Comparison of ENCODE assay signal across 24 cellular contexts in the genomic region with DNA sequence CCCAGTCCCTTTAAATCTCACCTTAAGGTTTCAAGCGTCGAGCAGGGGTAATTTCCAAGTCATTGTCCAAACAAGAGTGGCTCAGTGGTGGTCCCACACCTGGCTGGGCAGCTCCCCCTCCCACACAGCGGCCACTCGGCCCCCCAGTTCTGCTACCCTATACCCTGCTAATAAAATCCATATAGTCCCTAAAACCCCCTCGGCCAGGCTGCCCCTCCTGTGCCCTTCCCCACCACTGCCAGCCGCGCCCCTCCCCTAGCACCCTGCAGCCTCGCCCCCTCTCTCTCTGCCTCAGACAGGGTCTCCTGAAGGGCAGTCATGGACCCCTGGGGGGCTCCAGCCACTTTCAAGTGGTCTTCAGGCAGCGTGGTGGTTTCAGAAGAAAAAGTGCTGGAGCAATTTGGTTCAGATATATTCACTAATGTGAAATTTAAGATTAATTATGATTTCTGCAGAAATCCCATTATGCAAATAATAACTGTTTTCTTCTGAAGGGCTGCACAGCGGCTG.
"Had no signal": no experiment of that assay in that cellular context is flagged by ENCODE, and none has a peak within 500 bp of the region (broad histone marks: within the 10 kb centered on the region; RNA-seq: fewer than 3 reads in every experiment).

No MANE protein-coding gene starts in this region.

- H3K4me3 ChIP-seq: body of pancreas, colonic mucosa, esophagus squamous epithelium, gastroesophageal sphincter had no signal

- H3K9me3 Mint-ChIP-seq: activated CD4-positive, alpha-beta memory T cell treated with anti-CD3 and anti-CD28 coated beads, Interleukin-2, amount 10 ng/mL, durations not matched to agents 7 days and 5 days; activated naive CD4-positive, alpha-beta T cell treated with anti-CD3 and anti-CD28 coated beads, Interleukin-2, amount 50 U/mL, for 72 hours; activated naive CD8-positive, alpha-beta T cell treated with anti-CD3 and anti-CD28 coated beads, Interleukin-2, amount 10 ng/mL, durations not matched to agents 7 days and 5 days; activated T-cell treated with anti-CD3 and anti-CD28 coated beads, Interleukin-2, amount 50 U/mL, for 24 hours; activated T-cell treated with anti-CD3 and anti-CD28 coated beads, Interleukin-2, amount 50 U/mL, for 72 hours had no signal

- H3K27me3 ChIP-seq: body of pancreas, colonic mucosa had no signal

- H3K27ac Mint-ChIP-seq: activated CD4-positive, alpha-beta memory T cell treated with anti-CD3 and anti-CD28 coated beads, Interleukin-2, amount 10 ng/mL, durations not matched to agents 7 days and 5 days; activated CD4-positive, alpha-beta T cell treated with anti-CD3 and anti-CD28 coated beads, Interleukin-2, amount 10 ng/mL, durations not matched to agents 7 days and 5 days; activated naive CD4-positive, alpha-beta T cell treated with anti-CD3 and anti-CD28 coated beads, Interleukin-2, amount 10 ng/mL, durations not matched to agents 7 days and 5 days; activated naive CD4-positive, alpha-beta T cell treated with anti-CD3 and anti-CD28 coated beads, Interleukin-2, amount 50 U/mL, for 72 hours; activated naive CD8-positive, alpha-beta T cell treated with anti-CD3 and anti-CD28 coated beads, Interleukin-2, amount 10 ng/mL, durations not matched to agents 7 days and 5 days; activated T-cell treated with anti-CD3 and anti-CD28 coated beads, Interleukin-2, amount 50 U/mL, for 24 hours; activated T-cell treated with anti-CD3 and anti-CD28 coated beads, Interleukin-2, amount 50 U/mL, for 72 hours had no signal

- H3K27me3 Mint-ChIP-seq: activated CD4-positive, alpha-beta memory T cell treated with anti-CD3 and anti-CD28 coated beads, Interleukin-2, amount 10 ng/mL, durations not matched to agents 7 days and 5 days; activated CD4-positive, alpha-beta T cell treated with anti-CD3 and anti-CD28 coated beads, Interleukin-2, amount 10 ng/mL, durations not matched to agents 7 days and 5 days; activated naive CD4-positive, alpha-beta T cell treated with anti-CD3 and anti-CD28 coated beads, Interleukin-2, amount 10 ng/mL, durations not matched to agents 7 days and 5 days; activated naive CD8-positive, alpha-beta T cell treated with anti-CD3 and anti-CD28 coated beads, Interleukin-2, amount 10 ng/mL, durations not matched to agents 7 days and 5 days; activated T-cell treated with anti-CD3 and anti-CD28 coated beads, Interleukin-2, amount 50 U/mL, for 24 hours had no signal

- H3K9me3 ChIP-seq: body of pancreas, colonic mucosa, esophagus squamous epithelium, gastroesophageal sphincter had no signal

- H3K36me3 Mint-ChIP-seq: activated naive CD4-positive, alpha-beta T cell treated with anti-CD3 and anti-CD28 coated beads, Interleukin-2, amount 50 U/mL, for 72 hours; activated naive CD8-positive, alpha-beta T cell treated with anti-CD3 and anti-CD28 coated beads, Interleukin-2, amount 10 ng/mL, durations not matched to agents 7 days and 5 days had no signal

- H3K4me3 Mint-ChIP-seq: activated CD4-positive, alpha-beta memory T cell treated with anti-CD3 and anti-CD28 coated beads, Interleukin-2, amount 10 ng/mL, durations not matched to agents 7 days and 5 days; activated CD4-positive, alpha-beta T cell treated with anti-CD3 and anti-CD28 coated beads, Interleukin-2, amount 10 ng/mL, durations not matched to agents 7 days and 5 days; activated naive CD4-positive, alpha-beta T cell treated with anti-CD3 and anti-CD28 coated beads, Interleukin-2, amount 10 ng/mL, durations not matched to agents 7 days and 5 days; activated naive CD8-positive, alpha-beta T cell treated with anti-CD3 and anti-CD28 coated beads, Interleukin-2, amount 10 ng/mL, durations not matched to agents 7 days and 5 days; activated T-cell treated with anti-CD3 and anti-CD28 coated beads, Interleukin-2, amount 50 U/mL, for 24 hours; activated T-cell treated with anti-CD3 and anti-CD28 coated beads, Interleukin-2, amount 50 U/mL, for 72 hours had no signal

- H3K27ac ChIP-seq: body of pancreas, colonic mucosa, epithelial cell of prostate, esophagus squamous epithelium, gastroesophageal sphincter had no signal

- H3K36me3 ChIP-seq: colonic mucosa, esophagus squamous epithelium, gastroesophageal sphincter had no signal

- ATAC-seq: activated naive CD4-positive, alpha-beta T cell treated with anti-CD3 and anti-CD28 coated beads, Interleukin-2, amount 50 U/mL, for 72 hours; activated T-cell treated with anti-CD3 and anti-CD28 coated beads, Interleukin-2, amount 50 U/mL, for 72 hours; body of pancreas; gastroesophageal sphincter had no signal

- DNase-seq: activated CD4-positive, alpha-beta memory T cell treated with anti-CD3 and anti-CD28 coated beads, Interleukin-2, amount 10 ng/mL, durations not matched to agents 7 days and 5 days; activated CD4-positive, alpha-beta T cell treated with anti-CD3 and anti-CD28 coated beads for 1 hour; activated CD4-positive, alpha-beta T cell treated with anti-CD3 and anti-CD28 coated beads for 4 hours; activated CD4-positive, alpha-beta T cell treated with anti-CD3 and anti-CD28 coated beads, Interleukin-2, amount 10 ng/mL, durations not matched to agents 7 days and 5 days; activated CD4-positive, alpha-beta T cell treated with anti-CD3 and anti-CD28 coated beads, Interleukin-2, amount 50 U/mL, for 4 hours; activated CD4-positive, CD25-positive, alpha-beta regulatory T cell; activated CD8-positive, alpha-beta memory T cell treated with anti-CD3 and anti-CD28 coated beads, Interleukin-2, amount 50 U/mL, for 48 hours; activated gamma-delta T cell; activated naive CD4-positive, alpha-beta T cell; activated naive CD4-positive, alpha-beta T cell treated with anti-CD3 and anti-CD28 coated beads, Interleukin-2, amount 10 ng/mL, durations not matched to agents 7 days and 5 days; activated naive CD8-positive, alpha-beta T cell treated with anti-CD3 and anti-CD28 coated beads, Interleukin-2, amount 10 ng/mL, durations not matched to agents 7 days and 5 days; activated T-cell treated with anti-CD3 and anti-CD28 coated beads for 4 hours; activated T-cell treated with anti-CD3 and anti-CD28 coated beads, Interleukin-2, amount 50 U/mL, for 24 hours; activated T-cell treated with anti-CD3 and anti-CD28 coated beads, Interleukin-2, amount 50 U/mL, for 72 hours; body of pancreas; caudate nucleus; colonic mucosa; effector CD8-positive, alpha-beta T cell; esophagus squamous epithelium; foreskin melanocyte; T-helper 2 cell had no signal

- H3K4me1 ChIP-seq: body of pancreas, colonic mucosa, esophagus squamous epithelium, gastroesophageal sphincter had no signal
